Comparison of ENCODE assay signal across 1 cellular context in the genomic region with DNA sequence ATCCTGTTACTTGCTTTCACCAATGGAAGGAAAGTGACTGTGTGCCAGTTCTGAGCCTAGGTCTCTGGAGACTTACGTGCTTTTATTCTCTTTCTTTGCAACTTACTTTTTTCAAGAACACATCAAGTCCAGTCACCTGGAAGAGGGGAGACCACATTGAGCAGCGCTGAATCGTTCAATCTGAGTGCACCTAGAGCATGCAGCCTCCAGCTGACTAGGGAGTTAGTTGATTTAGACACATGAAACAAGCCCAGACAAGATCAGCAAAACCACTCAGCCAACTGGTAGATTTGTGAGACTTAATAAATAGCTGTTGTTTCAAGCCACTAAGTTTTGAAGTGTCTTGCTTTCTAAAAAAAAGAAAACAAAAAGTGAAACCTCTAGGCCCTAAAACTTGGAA.
TF ChIP-seq lines count a peak whose summit lies in the region.

No MANE protein-coding gene starts in this region.

TF ChIP-seq in GM12878, 131 proteins besides CTCF, POLR2A, EP300 and RAD21 (continued from another document):
- TF ChIP-seq, protein P1, sequence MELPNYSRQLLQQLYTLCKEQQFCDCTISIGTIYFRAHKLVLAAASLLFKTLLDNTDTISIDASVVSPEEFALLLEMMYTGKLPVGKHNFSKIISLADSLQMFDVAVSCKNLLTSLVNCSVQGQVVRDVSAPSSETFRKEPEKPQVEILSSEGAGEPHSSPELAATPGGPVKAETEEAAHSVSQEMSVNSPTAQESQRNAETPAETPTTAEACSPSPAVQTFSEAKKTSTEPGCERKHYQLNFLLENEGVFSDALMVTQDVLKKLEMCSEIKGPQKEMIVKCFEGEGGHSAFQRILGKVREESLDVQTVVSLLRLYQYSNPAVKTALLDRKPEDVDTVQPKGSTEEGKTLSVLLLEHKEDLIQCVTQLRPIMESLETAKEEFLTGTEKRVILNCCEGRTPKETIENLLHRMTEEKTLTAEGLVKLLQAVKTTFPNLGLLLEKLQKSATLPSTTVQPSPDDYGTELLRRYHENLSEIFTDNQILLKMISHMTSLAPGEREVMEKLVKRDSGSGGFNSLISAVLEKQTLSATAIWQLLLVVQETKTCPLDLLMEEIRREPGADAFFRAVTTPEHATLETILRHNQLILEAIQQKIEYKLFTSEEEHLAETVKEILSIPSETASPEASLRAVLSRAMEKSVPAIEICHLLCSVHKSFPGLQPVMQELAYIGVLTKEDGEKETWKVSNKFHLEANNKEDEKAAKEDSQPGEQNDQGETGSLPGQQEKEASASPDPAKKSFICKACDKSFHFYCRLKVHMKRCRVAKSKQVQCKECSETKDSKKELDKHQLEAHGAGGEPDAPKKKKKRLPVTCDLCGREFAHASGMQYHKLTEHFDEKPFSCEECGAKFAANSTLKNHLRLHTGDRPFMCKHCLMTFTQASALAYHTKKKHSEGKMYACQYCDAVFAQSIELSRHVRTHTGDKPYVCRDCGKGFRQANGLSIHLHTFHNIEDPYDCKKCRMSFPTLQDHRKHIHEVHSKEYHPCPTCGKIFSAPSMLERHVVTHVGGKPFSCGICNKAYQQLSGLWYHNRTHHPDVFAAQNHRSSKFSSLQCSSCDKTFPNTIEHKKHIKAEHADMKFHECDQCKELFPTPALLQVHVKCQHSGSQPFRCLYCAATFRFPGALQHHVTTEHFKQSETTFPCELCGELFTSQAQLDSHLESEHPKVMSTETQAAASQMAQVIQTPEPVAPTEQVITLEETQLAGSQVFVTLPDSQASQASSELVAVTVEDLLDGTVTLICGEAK (IDR thresholded peaks at IDR 0.05; ENCODE audit: borderline replicate concordance), result no peak
TF ChIP-seq in GM12878: peak in this region for 0.
